Comparison of ENCODE assay signal across 1 cellular context in genomic region chr9:128504485-128505413, GRCh38.
TF ChIP-seq lines count a peak whose summit lies in the region.

GLE1 (plus strand) TSS chr9:128504719; CDS start chr9:128504806, 87 bp downstream.

TF ChIP-seq in HepG2, 621 proteins besides CTCF, POLR2A, EP300 and RAD21 (continued from another document and continues in another):
- TF ChIP-seq ARID5B (CRISPR knock-in tag; IDR thresholded peaks at IDR 0.05) (peak; percentile 38; the same call in 1 of the 2 replicates), ZNF143 (CRISPR knock-in tag; IDR thresholded peaks at IDR 0.05) (0 out of 2 replicates have a peak, but pooled peaks have one; percentile 33), EEA1 (CRISPR knock-in tag; IDR thresholded peaks at IDR 0.05; ENCODE audit: borderline replicate concordance) (peak; percentile 28; the same call in 1 of the 2 replicates), HOXA3 (CRISPR knock-in tag; IDR thresholded peaks at IDR 0.05) (peak; percentile 88), ARHGAP35 (CRISPR knock-in tag; IDR thresholded peaks at IDR 0.05; ENCODE audit: borderline replicate concordance) (no peak), ZNF766 (CRISPR knock-in tag; IDR thresholded peaks at IDR 0.05; ENCODE audit: borderline replicate concordance) (peak; percentile 95), TIGD3 (CRISPR knock-in tag; IDR thresholded peaks at IDR 0.05; ENCODE audit: borderline replicate concordance) (0 out of 2 replicates have a peak, but pooled peaks have one; percentile 6), IRF1 (CRISPR knock-in tag; IDR thresholded peaks at IDR 0.05; ENCODE audit: low read depth) (peak; percentile 59; the same call in 1 of the 2 replicates), MTERF4 (CRISPR knock-in tag; IDR thresholded peaks at IDR 0.05) (peak; percentile 53; the same call in 1 of the 2 replicates), ZNF34 (CRISPR knock-in tag; IDR thresholded peaks at IDR 0.05; ENCODE audit: borderline replicate concordance) (peak; percentile 94; the same call in 1 of the 2 replicates), SMARCE1 (IDR thresholded peaks at IDR 0.05; ENCODE audit: borderline replicate concordance) (no peak), KAT7 (CRISPR knock-in tag; IDR thresholded peaks at IDR 0.05; ENCODE audit: borderline replicate concordance) (peak; percentile 61; the same call in 1 of the 2 replicates), MXI1 (IDR thresholded peaks at IDR 0.05; ENCODE audit: borderline replicate concordance, low read depth, low read length) (peak; percentile 82; the same call in 1 of the 3 replicates), ZNF788 (CRISPR knock-in tag; IDR thresholded peaks at IDR 0.05; ENCODE audit: borderline replicate concordance) (peak; percentile 89; the same call in 1 of the 2 replicates), RXRB (CRISPR knock-in tag; IDR thresholded peaks at IDR 0.05; ENCODE audit: borderline replicate concordance) (0 out of 2 replicates have a peak, but pooled peaks have one; percentile 24), USF2 (IDR thresholded peaks at IDR 0.05; ENCODE audit: low read depth, low read length) (no peak), USF2 (CRISPR knock-in tag; IDR thresholded peaks at IDR 0.05; ENCODE audit: borderline replicate concordance) (no peak), CREM (IDR thresholded peaks at IDR 0.05) (no peak; the same call in 1 of the 2 replicates), CREM (CRISPR knock-in tag; IDR thresholded peaks at IDR 0.05) (no peak), AKAP8 (CRISPR knock-in tag; IDR thresholded peaks at IDR 0.05) (0 out of 2 replicates have a peak, but pooled peaks have one; percentile 63), ZFP37 (CRISPR knock-in tag; IDR thresholded peaks at IDR 0.05; ENCODE audit: borderline replicate concordance) (peak; percentile 62; the same call in 1 of the 2 replicates), ZNF558 (CRISPR knock-in tag; IDR thresholded peaks at IDR 0.05; ENCODE audit: borderline replicate concordance) (no peak), SIX1 (CRISPR knock-in tag; IDR thresholded peaks at IDR 0.05; ENCODE audit: borderline replicate concordance) (no peak), SCMH1 (CRISPR knock-in tag; IDR thresholded peaks at IDR 0.05; ENCODE audit: borderline replicate concordance) (no peak), ZNF678 (CRISPR knock-in tag; IDR thresholded peaks at IDR 0.05) (0 out of 2 replicates have a peak, but pooled peaks have one; percentile 63), ZNF616 (CRISPR knock-in tag; IDR thresholded peaks at IDR 0.05; ENCODE audit: low read depth) (peak; percentile 82; the same call in 1 of the 2 replicates), NFYB (CRISPR knock-in tag; IDR thresholded peaks at IDR 0.05) (peak; percentile 60; the same call in 1 of the 2 replicates), FOXM1 (CRISPR knock-in tag; IDR thresholded peaks at IDR 0.05) (no peak), ZNF557 (CRISPR knock-in tag; IDR thresholded peaks at IDR 0.05) (0 out of 2 replicates have a peak, but pooled peaks have one; percentile 33), ZNF850 (CRISPR knock-in tag; conservative IDR thresholded peaks at IDR 0.05) (no peak), ZNF781 (CRISPR knock-in tag; IDR thresholded peaks at IDR 0.05; ENCODE audit: borderline replicate concordance, not compliant biosample characterization) (peak; percentile 33), CBX1 (IDR thresholded peaks at IDR 0.05; ENCODE audit: low read depth) (no peak), RAD51 (IDR thresholded peaks at IDR 0.05; ENCODE audit: borderline replicate concordance) (no peak), ZNF614 (CRISPR knock-in tag; IDR thresholded peaks at IDR 0.05; ENCODE audit: borderline replicate concordance) (0 out of 2 replicates have a peak, but pooled peaks have one; percentile 22), ATF2 (CRISPR knock-in tag; IDR thresholded peaks at IDR 0.05) (peak; percentile 34; the same call in 1 of the 2 replicates), ZMYM4 (CRISPR knock-in tag; IDR thresholded peaks at IDR 0.05) (peak; percentile 69), ZBTB38 (CRISPR knock-in tag; IDR thresholded peaks at IDR 0.05) (peak; percentile 62; the same call in 1 of the 2 replicates), BRD4 (CRISPR knock-in tag; IDR thresholded peaks at IDR 0.05) (peak; percentile 92), JUND (CRISPR knock-in tag; IDR thresholded peaks at IDR 0.05) (peak; percentile 37; the same call in 1 of the 2 replicates), ZNF256 (CRISPR knock-in tag; conservative IDR thresholded peaks at IDR 0.05) (0 out of 2 replicates have a peak, but pooled peaks have one; percentile 55)
- TF ChIP-seq, protein P1, sequence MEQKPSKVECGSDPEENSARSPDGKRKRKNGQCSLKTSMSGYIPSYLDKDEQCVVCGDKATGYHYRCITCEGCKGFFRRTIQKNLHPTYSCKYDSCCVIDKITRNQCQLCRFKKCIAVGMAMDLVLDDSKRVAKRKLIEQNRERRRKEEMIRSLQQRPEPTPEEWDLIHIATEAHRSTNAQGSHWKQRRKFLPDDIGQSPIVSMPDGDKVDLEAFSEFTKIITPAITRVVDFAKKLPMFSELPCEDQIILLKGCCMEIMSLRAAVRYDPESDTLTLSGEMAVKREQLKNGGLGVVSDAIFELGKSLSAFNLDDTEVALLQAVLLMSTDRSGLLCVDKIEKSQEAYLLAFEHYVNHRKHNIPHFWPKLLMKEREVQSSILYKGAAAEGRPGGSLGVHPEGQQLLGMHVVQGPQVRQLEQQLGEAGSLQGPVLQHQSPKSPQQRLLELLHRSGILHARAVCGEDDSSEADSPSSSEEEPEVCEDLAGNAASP (CRISPR knock-in tag; IDR thresholded peaks at IDR 0.05; ENCODE audit: borderline replicate concordance): 0 out of 2 replicates have a peak, but pooled peaks have one; percentile 19
- TF ChIP-seq, protein P2, sequence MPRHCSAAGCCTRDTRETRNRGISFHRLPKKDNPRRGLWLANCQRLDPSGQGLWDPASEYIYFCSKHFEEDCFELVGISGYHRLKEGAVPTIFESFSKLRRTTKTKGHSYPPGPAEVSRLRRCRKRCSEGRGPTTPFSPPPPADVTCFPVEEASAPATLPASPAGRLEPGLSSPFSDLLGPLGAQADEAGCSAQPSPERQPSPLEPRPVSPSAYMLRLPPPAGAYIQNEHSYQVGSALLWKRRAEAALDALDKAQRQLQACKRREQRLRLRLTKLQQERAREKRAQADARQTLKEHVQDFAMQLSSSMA (CRISPR knock-in tag; IDR thresholded peaks at IDR 0.05): 0 out of 2 replicates have a peak, but pooled peaks have one; percentile 17
- TF ChIP-seq, protein P3, sequence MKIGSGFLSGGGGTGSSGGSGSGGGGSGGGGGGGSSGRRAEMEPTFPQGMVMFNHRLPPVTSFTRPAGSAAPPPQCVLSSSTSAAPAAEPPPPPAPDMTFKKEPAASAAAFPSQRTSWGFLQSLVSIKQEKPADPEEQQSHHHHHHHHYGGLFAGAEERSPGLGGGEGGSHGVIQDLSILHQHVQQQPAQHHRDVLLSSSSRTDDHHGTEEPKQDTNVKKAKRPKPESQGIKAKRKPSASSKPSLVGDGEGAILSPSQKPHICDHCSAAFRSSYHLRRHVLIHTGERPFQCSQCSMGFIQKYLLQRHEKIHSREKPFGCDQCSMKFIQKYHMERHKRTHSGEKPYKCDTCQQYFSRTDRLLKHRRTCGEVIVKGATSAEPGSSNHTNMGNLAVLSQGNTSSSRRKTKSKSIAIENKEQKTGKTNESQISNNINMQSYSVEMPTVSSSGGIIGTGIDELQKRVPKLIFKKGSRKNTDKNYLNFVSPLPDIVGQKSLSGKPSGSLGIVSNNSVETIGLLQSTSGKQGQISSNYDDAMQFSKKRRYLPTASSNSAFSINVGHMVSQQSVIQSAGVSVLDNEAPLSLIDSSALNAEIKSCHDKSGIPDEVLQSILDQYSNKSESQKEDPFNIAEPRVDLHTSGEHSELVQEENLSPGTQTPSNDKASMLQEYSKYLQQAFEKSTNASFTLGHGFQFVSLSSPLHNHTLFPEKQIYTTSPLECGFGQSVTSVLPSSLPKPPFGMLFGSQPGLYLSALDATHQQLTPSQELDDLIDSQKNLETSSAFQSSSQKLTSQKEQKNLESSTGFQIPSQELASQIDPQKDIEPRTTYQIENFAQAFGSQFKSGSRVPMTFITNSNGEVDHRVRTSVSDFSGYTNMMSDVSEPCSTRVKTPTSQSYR (CRISPR knock-in tag; IDR thresholded peaks at IDR 0.05; ENCODE audit: borderline replicate concordance): 0 out of 2 replicates have a peak, but pooled peaks have one; percentile 29
- TF ChIP-seq, protein P4, sequence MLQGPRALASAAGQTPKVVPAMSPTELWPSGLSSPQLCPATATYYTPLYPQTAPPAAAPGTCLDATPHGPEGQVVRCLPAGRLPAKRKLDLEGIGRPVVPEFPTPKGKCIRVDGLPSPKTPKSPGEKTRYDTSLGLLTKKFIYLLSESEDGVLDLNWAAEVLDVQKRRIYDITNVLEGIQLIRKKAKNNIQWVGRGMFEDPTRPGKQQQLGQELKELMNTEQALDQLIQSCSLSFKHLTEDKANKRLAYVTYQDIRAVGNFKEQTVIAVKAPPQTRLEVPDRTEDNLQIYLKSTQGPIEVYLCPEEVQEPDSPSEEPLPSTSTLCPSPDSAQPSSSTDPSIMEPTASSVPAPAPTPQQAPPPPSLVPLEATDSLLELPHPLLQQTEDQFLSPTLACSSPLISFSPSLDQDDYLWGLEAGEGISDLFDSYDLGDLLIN (CRISPR knock-in tag; IDR thresholded peaks at IDR 0.05; ENCODE audit: borderline replicate concordance): peak; percentile 76; the same call in 1 of the 2 replicates
- TF ChIP-seq, protein P5, sequence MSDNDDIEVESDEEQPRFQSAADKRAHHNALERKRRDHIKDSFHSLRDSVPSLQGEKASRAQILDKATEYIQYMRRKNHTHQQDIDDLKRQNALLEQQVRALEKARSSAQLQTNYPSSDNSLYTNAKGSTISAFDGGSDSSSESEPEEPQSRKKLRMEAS (IDR thresholded peaks at IDR 0.05): peak; percentile 75
